Comparison of ENCODE assay signal across 1 cellular context in genomic region chr3:44446929-44447328, GRCh38.
TF ChIP-seq lines count a peak whose summit lies in the region.

No MANE protein-coding gene starts in this region.

TF ChIP-seq in K562, 482 proteins besides CTCF, POLR2A, EP300 and RAD21 (continued from another document):
- TF ChIP-seq ZBTB11 (CRISPR knock-in tag; IDR thresholded peaks at IDR 0.05) (no peak), ARHGAP35 (IDR thresholded peaks at IDR 0.05; ENCODE audit: partially characterized antibody) (no peak), SMARCE1 (IDR thresholded peaks at IDR 0.05) (no peak), ELF2 (CRISPR knock-in tag; IDR thresholded peaks at IDR 0.05) (no peak), CBX3 (IDR thresholded peaks at IDR 0.05; ENCODE audit: borderline replicate concordance in 1 of 2, low read length in 2 of 2) (peak in 1 of 2 experiments; percentile 78; a peak in 1 of 3 replicates), FOS (IDR thresholded peaks at IDR 0.05; ENCODE audit: extremely low read depth, insufficient read length) (no peak), KDM5B (IDR thresholded peaks at IDR 0.05; ENCODE audit: insufficient replicate concordance, low read depth, low read length) (no peak), EWSR1 (IDR thresholded peaks at IDR 0.05; ENCODE audit: borderline replicate concordance, low read depth, partially characterized antibody) (no peak), HLTF (IDR thresholded peaks at IDR 0.05) (no peak), CBX5 (IDR thresholded peaks at IDR 0.05; ENCODE audit: borderline replicate concordance, low read depth) (0 out of 2 replicates have a peak, but pooled peaks have one; percentile 15), ID3 (CRISPR knock-in tag; IDR thresholded peaks at IDR 0.05) (no peak), ID3 (tag; IDR thresholded peaks at IDR 0.05) (no peak), ZNF644 (tag; IDR thresholded peaks at IDR 0.05; ENCODE audit: low read depth) (no peak), ZNF75A (CRISPR knock-in tag; IDR thresholded peaks at IDR 0.05) (peak; percentile 99), MECOM (CRISPR knock-in tag; IDR thresholded peaks at IDR 0.05) (no peak), TEAD4 (IDR thresholded peaks at IDR 0.05; ENCODE audit: low read length) (peak; percentile 15; the same call in 1 of the 2 replicates), TEAD4 (CRISPR knock-in tag; IDR thresholded peaks at IDR 0.05; ENCODE audit: borderline replicate concordance) (no peak), CEBPB (tag; IDR thresholded peaks at IDR 0.05) (no peak), KDM1A (IDR thresholded peaks at IDR 0.05) (no peak), TCF3 (CRISPR knock-in tag; IDR thresholded peaks at IDR 0.05) (no peak), SP1 (CRISPR knock-in tag; IDR thresholded peaks at IDR 0.05) (no peak), SAFB2 (IDR thresholded peaks at IDR 0.05; ENCODE audit: borderline replicate concordance, low read depth, low read length, severe bottlenecking) (no peak), RBM15 (IDR thresholded peaks at IDR 0.05; ENCODE audit: insufficient read depth, low read length) (no peak), ZNF561 (CRISPR knock-in tag; conservative IDR thresholded peaks at IDR 0.05) (no peak), KAT8 (IDR thresholded peaks at IDR 0.05; ENCODE audit: low read depth) (no peak)
- TF ChIP-seq, protein P1, sequence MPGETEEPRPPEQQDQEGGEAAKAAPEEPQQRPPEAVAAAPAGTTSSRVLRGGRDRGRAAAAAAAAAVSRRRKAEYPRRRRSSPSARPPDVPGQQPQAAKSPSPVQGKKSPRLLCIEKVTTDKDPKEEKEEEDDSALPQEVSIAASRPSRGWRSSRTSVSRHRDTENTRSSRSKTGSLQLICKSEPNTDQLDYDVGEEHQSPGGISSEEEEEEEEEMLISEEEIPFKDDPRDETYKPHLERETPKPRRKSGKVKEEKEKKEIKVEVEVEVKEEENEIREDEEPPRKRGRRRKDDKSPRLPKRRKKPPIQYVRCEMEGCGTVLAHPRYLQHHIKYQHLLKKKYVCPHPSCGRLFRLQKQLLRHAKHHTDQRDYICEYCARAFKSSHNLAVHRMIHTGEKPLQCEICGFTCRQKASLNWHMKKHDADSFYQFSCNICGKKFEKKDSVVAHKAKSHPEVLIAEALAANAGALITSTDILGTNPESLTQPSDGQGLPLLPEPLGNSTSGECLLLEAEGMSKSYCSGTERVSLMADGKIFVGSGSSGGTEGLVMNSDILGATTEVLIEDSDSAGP (CRISPR knock-in tag; IDR thresholded peaks at IDR 0.05), result no peak
